Comparison of ENCODE assay signal across 1 cellular context in the genomic region with DNA sequence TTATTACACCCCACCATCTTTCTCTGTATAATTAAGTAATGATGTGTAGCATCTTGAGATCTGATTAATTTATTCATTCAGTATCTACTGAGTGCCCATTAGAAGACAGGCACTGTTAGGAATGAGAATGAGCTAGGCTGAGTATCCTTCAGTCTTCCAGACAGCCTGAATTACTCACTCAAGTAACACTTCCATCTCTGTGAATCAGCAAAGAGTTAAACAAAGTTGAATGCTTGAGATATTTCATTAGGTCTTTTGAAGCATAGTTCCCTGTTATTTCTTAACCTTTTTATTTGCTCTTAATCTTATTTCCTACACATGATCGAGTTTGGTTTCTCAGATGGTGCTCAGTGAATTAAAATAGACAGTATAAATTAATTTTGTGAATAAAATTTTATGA.
TF ChIP-seq lines count a peak whose summit lies in the region.

No MANE protein-coding gene starts in this region.

TF ChIP-seq in SK-N-SH treated with all-trans-retinoic acid at 6 μM for 48 hours, 23 proteins besides CTCF, POLR2A, EP300 and RAD21 (continued from another document):
- TF ChIP-seq, protein P1, sequence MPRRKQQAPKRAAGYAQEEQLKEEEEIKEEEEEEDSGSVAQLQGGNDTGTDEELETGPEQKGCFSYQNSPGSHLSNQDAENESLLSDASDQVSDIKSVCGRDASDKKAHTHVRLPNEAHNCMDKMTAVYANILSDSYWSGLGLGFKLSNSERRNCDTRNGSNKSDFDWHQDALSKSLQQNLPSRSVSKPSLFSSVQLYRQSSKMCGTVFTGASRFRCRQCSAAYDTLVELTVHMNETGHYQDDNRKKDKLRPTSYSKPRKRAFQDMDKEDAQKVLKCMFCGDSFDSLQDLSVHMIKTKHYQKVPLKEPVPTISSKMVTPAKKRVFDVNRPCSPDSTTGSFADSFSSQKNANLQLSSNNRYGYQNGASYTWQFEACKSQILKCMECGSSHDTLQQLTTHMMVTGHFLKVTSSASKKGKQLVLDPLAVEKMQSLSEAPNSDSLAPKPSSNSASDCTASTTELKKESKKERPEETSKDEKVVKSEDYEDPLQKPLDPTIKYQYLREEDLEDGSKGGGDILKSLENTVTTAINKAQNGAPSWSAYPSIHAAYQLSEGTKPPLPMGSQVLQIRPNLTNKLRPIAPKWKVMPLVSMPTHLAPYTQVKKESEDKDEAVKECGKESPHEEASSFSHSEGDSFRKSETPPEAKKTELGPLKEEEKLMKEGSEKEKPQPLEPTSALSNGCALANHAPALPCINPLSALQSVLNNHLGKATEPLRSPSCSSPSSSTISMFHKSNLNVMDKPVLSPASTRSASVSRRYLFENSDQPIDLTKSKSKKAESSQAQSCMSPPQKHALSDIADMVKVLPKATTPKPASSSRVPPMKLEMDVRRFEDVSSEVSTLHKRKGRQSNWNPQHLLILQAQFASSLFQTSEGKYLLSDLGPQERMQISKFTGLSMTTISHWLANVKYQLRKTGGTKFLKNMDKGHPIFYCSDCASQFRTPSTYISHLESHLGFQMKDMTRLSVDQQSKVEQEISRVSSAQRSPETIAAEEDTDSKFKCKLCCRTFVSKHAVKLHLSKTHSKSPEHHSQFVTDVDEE (CRISPR knock-in tag; IDR thresholded peaks at IDR 0.05), result no peak
- peak; percentile 64 for TF ChIP-seq ISL1 (CRISPR knock-in tag; IDR thresholded peaks at IDR 0.05)
TF ChIP-seq in SK-N-SH treated with all-trans-retinoic acid at 6 μM for 48 hours: peak in this region for 1.
